ENCODE assay signal across 11 cellular contexts in genomic region chr1:74681449-74681848, GRCh38. TPM values are rescaled to one million over a fixed set of nuclear protein-coding genes. Genes with fewer than 3 reads are reported as not detected.
DNase-seq lines count a peak whose midpoint lies in the region; ATAC-seq, FAIRE-seq and TF ChIP-seq lines count a peak whose summit lies in the region.
"Had no signal": no experiment of that assay in that cellular context is flagged by ENCODE, and none has a peak within 500 bp of the region (broad histone marks: within the 10 kb centered on the region; RNA-seq: fewer than 3 reads in every experiment).

No MANE protein-coding gene starts in this region.

- no peak overlapping the region for H3K4me3 Mint-ChIP-seq in activated T-helper 17 cell treated with anti-CD3 and anti-CD28 coated beads, Interleukin-2, amount 50 U/mL, for 72 hours

- DNase-seq in NCI-H446 treated with DMSO at 0.1 percent for 48 hours (lab: John Stamatoyannopoulos, UW) (no peak), stomach (no peak), AML-193 (lab: John Stamatoyannopoulos, UW) (no peak), frontal cortex (ENCODE audit: low spot score in 2 of 2) (no peak)

- intact Hi-C loops in stomach (cut with DNase I; ENCODE audit: low total_unique reads): no loop called here

- no peaks in the 10 kb centered on the region for H3K36me3 ChIP-seq in stomach

- peaks cover 6% of the 10 kb centered on the region for H3K9me3 Mint-ChIP-seq in activated T-helper 17 cell treated with anti-CD3 and anti-CD28 coated beads, Interleukin-2, amount 50 U/mL, for 72 hours

- no peaks in the 10 kb centered on the region for H3K4me1 Mint-ChIP-seq in activated T-helper 17 cell treated with anti-CD3 and anti-CD28 coated beads, Interleukin-2, amount 50 U/mL, for 72 hours

- no peak for TF ChIP-seq POLR2A in stomach (IDR thresholded peaks at IDR 0.05)

- H3K9me3 ChIP-seq in stomach: no peaks in the 10 kb centered on the region

- no peak for TF ChIP-seq CTCF in stomach (IDR thresholded peaks at IDR 0.05)

- ATAC-seq in GM18858 (IDR thresholded peaks at IDR 0.05; ENCODE audit: unreplicated experiment) (peak; percentile 83), GM21447 (IDR thresholded peaks at IDR 0.05; ENCODE audit: unreplicated experiment) (peak; percentile 91), HG03045 (IDR thresholded peaks at IDR 0.05; ENCODE audit: unreplicated experiment) (peak; percentile 76)
- peak; percentile 72 for ATAC-seq in activated T-helper 17 cell treated with anti-CD3 and anti-CD28 coated beads, Interleukin-2, amount 50 U/mL, for 72 hours (replicated peaks)
- ATAC-seq: esophagus mucosa, Panc1 had no signal

- no peak overlapping the region for H3K27ac Mint-ChIP-seq in activated T-helper 17 cell treated with anti-CD3 and anti-CD28 coated beads, Interleukin-2, amount 50 U/mL, for 72 hours

- TF ChIP-seq EP300 in stomach (IDR thresholded peaks at IDR 0.05): no peak

- 76 to 82% (median 80%) methylated on average over 4 of the region's 4 CpGs for WGBS in stomach, 5 donors

- H3K4me1 ChIP-seq in stomach: no peaks in the 10 kb centered on the region

- H3K27me3 ChIP-seq in stomach: no peaks in the 10 kb centered on the region

- FAIRE-seq in frontal cortex (lab: Jason Lieb, UNC): no peak

- H3K27me3 Mint-ChIP-seq in activated T-helper 17 cell treated with anti-CD3 and anti-CD28 coated beads, Interleukin-2, amount 50 U/mL, for 72 hours: peaks cover 19% of the 10 kb centered on the region

- H3K4me3 ChIP-seq in stomach: no peak overlapping the region

- no peaks in the 10 kb centered on the region for H3K36me3 Mint-ChIP-seq in activated T-helper 17 cell treated with anti-CD3 and anti-CD28 coated beads, Interleukin-2, amount 50 U/mL, for 72 hours (ENCODE audit: low read depth)

- no peak overlapping the region for H3K27ac ChIP-seq in stomach

RNA-seq across cellular contexts. Expression of gene ERICH3, which starts 7.9 kb away (rescaled TPM):
- total RNA-seq in activated T-helper 17 cell treated with anti-CD3 and anti-CD28 coated beads, Interleukin-2, amount 50 U/mL, for 72 hours: not detected
- total RNA-seq in stomach (under 1 TPM in 1 of 5 donors, not detected in 4; 0.55 TPM), frontal cortex (16.7 TPM)
- polyA plus RNA-seq in stomach: under 1 TPM in 1 of 3 donors, not detected in 2; 0.05 TPM
- total RNA-seq: esophagus mucosa, myocyte had no signal

RNA-seq across cellular contexts. Expression of gene CRYZ, which starts 51.4 kb away (rescaled TPM):
- 10 to 100 TPM; 47.7 to 56.5 TPM for total RNA-seq in activated T-helper 17 cell treated with anti-CD3 and anti-CD28 coated beads, Interleukin-2, amount 50 U/mL, for 72 hours
- total RNA-seq in stomach (10 to 100 TPM; 19.1 to 74.5 (median 58.6) TPM), frontal cortex (7.7 TPM)
- polyA plus RNA-seq in stomach: 10 to 100 TPM; 14.2 to 43.7 (median 26.3) TPM

RNA-seq across cellular contexts. Expression of gene TYW3, which starts 51.5 kb away (rescaled TPM):
- 10 to 100 TPM; 27.9 to 37.3 TPM for total RNA-seq in activated T-helper 17 cell treated with anti-CD3 and anti-CD28 coated beads, Interleukin-2, amount 50 U/mL, for 72 hours
- total RNA-seq in stomach: 10 to 100 TPM in 4 of 5 donors, 1 to 10 TPM in 1; 2.3 to 24.0 (median 16.5) TPM
- polyA plus RNA-seq in stomach: 10 to 100 TPM; 14.6 to 18.0 (median 17.2) TPM
- total RNA-seq in frontal cortex: 4.9 TPM

Comparison
In these comparisons a context has a peak if more than half of its experiments do, and no peak if none do; other contexts are left out.
1. RNA of gene ERICH3, which starts 7.9 kb away (total RNA-seq): 16.7 TPM in frontal cortex (single experiment); not detected in activated T-helper 17 cell treated with anti-CD3 and anti-CD28 coated beads, Interleukin-2, amount 50 U/mL, for 72 hours and 0.55 TPM in stomach; every median in the first group is over 10 times any median in the second.
2. Peak in every context shown above with its lines, with median percentiles within 50 percentile points of each other: ATAC-seq.